In the genomic region with DNA sequence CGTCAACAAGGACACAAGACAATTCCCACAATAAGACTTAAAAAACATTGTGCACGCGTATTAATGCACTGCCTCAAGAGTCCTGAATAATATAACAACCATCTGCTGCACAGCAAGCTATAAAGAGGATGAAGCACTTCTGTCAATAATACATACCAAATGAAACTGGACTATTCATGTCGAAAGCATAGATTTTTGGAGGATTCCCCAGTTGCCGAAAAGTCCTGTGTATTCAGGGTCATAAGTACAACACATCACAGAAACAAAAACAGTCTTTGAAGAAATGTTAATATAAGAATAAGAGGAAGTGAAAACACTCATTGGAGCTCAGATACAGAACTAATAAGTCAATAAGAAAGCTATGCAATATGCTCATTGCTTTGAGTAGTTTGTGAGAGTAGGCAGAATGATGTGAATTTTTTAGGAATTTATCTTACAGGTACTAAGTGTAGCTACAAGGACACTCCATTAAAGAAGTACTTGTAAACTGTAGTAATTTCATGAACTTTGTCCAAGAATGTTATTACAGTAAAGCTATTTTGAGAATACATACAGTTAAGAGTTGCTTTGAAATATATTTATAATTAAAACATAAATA, we compare ENCODE assay signal across 9 cellular contexts. TPM values are rescaled to one million over a fixed set of nuclear protein-coding genes. Genes with fewer than 3 reads are reported as not detected.
DNase-seq lines count a peak whose midpoint lies in the region; ATAC-seq and TF ChIP-seq lines count a peak whose summit lies in the region.
"Had no signal": no experiment of that assay in that cellular context is flagged by ENCODE, and none has a peak within 500 bp of the region (broad histone marks: within the 10 kb centered on the region; RNA-seq: fewer than 3 reads in every experiment).

No MANE protein-coding gene starts in this region.

- DNase-seq in NCI-H1694 treated with DMSO at 0.1 percent for 48 hours (lab: John Stamatoyannopoulos, UW) (peak; percentile 19), right lobe of liver (no peak), A172 (ENCODE audit: low spot score) (no peak), uterus (no peak), prostate gland (ENCODE audit: low spot score) (no peak), AG08396 (ENCODE audit: low spot score) (no peak)

- TF ChIP-seq POLR2A in right lobe of liver (IDR thresholded peaks at IDR 0.05) (no peak), uterus (IDR thresholded peaks at IDR 0.05) (no peak), prostate gland (IDR thresholded peaks at IDR 0.05) (no peak)

- H3K9me3 ChIP-seq in right lobe of liver (no peaks in the 10 kb centered on the region), uterus (no peaks in the 10 kb centered on the region), prostate gland (no peaks in the 10 kb centered on the region)

- H3K4me3 ChIP-seq in right lobe of liver (no peak overlapping the region), uterus (no peak overlapping the region), prostate gland (no peak overlapping the region)

- ATAC-seq in GM18861 (IDR thresholded peaks at IDR 0.05; ENCODE audit: unreplicated experiment): peak; percentile 93
- peak; percentile 84 for ATAC-seq in GM21786 (IDR thresholded peaks at IDR 0.05; ENCODE audit: unreplicated experiment)
- ATAC-seq in right lobe of liver: peak; percentile 65 to 74 (median 70)

- H3K4me1 ChIP-seq in right lobe of liver (peaks cover 0 to 39% (median 9%) of the 10 kb centered on the region in 4 donors), uterus (no peaks in the 10 kb centered on the region), prostate gland (replicated peaks) (no peaks in the 10 kb centered on the region)

- peak overlapping the region in 1 of 3 donors; percentile 51 for H3K27ac ChIP-seq in right lobe of liver
- H3K27ac ChIP-seq in uterus: no peak overlapping the region
- no peak overlapping the region for H3K27ac ChIP-seq in prostate gland
- H3K27ac ChIP-seq: epithelial cell of prostate had no signal

- no peak for TF ChIP-seq CTCF in right lobe of liver (IDR thresholded peaks at IDR 0.05)
- no peak for TF ChIP-seq CTCF in uterus (IDR thresholded peaks at IDR 0.05)
- no peak for TF ChIP-seq CTCF in prostate gland (IDR thresholded peaks at IDR 0.05)

- intact Hi-C loops in right lobe of liver (cut with DNase I) (no loop called here), uterus (cut with DNase I; ENCODE audit: low total_unique reads) (no loop called here), prostate gland (cut with DNase I) (no loop called here)

- H3K36me3 ChIP-seq in right lobe of liver (no peaks in the 10 kb centered on the region), uterus (no peaks in the 10 kb centered on the region), prostate gland (no peaks in the 10 kb centered on the region)

- H3K27me3 ChIP-seq in right lobe of liver (no peaks in the 10 kb centered on the region), uterus (no peaks in the 10 kb centered on the region), prostate gland (replicated peaks; ENCODE audit: insufficient read depth) (no peaks in the 10 kb centered on the region)

- 49% methylated on average over 5 of the region's 5 CpGs for WGBS in right lobe of liver (ENCODE audit: insufficient coverage, low coverage, low lambda C conversion rate, missing lambda C conversion rate)
- WGBS in prostate gland: 80% methylated on average over 5 of the region's 5 CpGs

RNA-seq across cellular contexts. Expression of gene CBLB, which starts 31.6 kb away (rescaled TPM):
- total RNA-seq in right lobe of liver (10 to 100 TPM in 5 of 6 experiments, 1 to 10 TPM in 1; 9.4 to 21.4 (median 18.2) TPM), uterus (10 to 100 TPM; 26.1 to 86.2 (median 44.5) TPM), prostate gland (10 to 100 TPM; 28.2 to 62.8 TPM)
- total RNA-seq in A172 (2014; rRNA removed; shearing (Covaris generic)): 21.1 and 36.6 TPM in 2 replicates
